In genomic region chr12:12110923-12111555, GRCh38 we compare ENCODE assay signal across 8 cellular contexts. TPM values are rescaled to one million over a fixed set of nuclear protein-coding genes. Genes with fewer than 3 reads are reported as not detected.
DNase-seq lines count a peak whose midpoint lies in the region; ATAC-seq and TF ChIP-seq lines count a peak whose summit lies in the region.
"Not testable (repeated sequence)": the region's sequence is repeated elsewhere in the genome, so short reads cannot be mapped to it uniquely, and the experiment has no call there.
"Had no signal": no experiment of that assay in that cellular context is flagged by ENCODE, and none has a peak within 500 bp of the region (broad histone marks: within the 10 kb centered on the region; RNA-seq: fewer than 3 reads in every experiment).

No MANE protein-coding gene starts in this region.

- TF ChIP-seq CTCF in GM23338 (conservative IDR thresholded peaks at IDR 0.05; ENCODE audit: low read depth in 2 of 2) = not testable (repeated sequence)

- H3K4me3 Mint-ChIP-seq in GM23338 (peak overlapping the region; percentile 41; the same call in 1 of the 3 replicates), naive B cell (peak overlapping the region in 5 of 8 donors; percentile 44 to 80 (median 63))
- H3K4me3 Mint-ChIP-seq in activated naive CD8-positive, alpha-beta T cell treated with anti-CD3 and anti-CD28 coated beads for 36 hours = not testable (repeated sequence)

- H3K36me3 Mint-ChIP-seq in GM23338 (ENCODE audit: low read depth) = peaks cover 44% of the 10 kb centered on the region
- not testable (repeated sequence) for H3K36me3 Mint-ChIP-seq in activated naive CD8-positive, alpha-beta T cell treated with anti-CD3 and anti-CD28 coated beads for 36 hours
- peaks cover 9 to 22% of the 10 kb centered on the region in 2 donors for H3K36me3 Mint-ChIP-seq in naive B cell

- not testable (repeated sequence) for H3K9me2 ChIP-seq in GM23338 (ENCODE audit: insufficient read depth)

- H3K27ac ChIP-seq in GM23338 (ENCODE audit: low read depth) = not testable (repeated sequence)

- not testable (repeated sequence) for H3K4me2 ChIP-seq in GM23338

- not testable (repeated sequence) for H3K36me3 ChIP-seq in GM23338 (ENCODE audit: insufficient read depth)

- not testable (repeated sequence) for H3K4me1 ChIP-seq in GM23338 (ENCODE audit: insufficient read depth)

- H3K27ac Mint-ChIP-seq in GM23338; activated naive CD8-positive, alpha-beta T cell treated with anti-CD3 and anti-CD28 coated beads for 36 hours: not testable (repeated sequence)
- H3K27ac Mint-ChIP-seq in naive B cell = peak overlapping the region in 2 of 6 donors; percentile 25 to 47

- not testable (repeated sequence) for H3K79me2 ChIP-seq in GM23338 (replicated peaks; ENCODE audit: insufficient read depth)

- not testable (repeated sequence) for H3K4me1 Mint-ChIP-seq in GM23338; activated naive CD8-positive, alpha-beta T cell treated with anti-CD3 and anti-CD28 coated beads for 36 hours; naive B cell

- H4K20me1 ChIP-seq in GM23338 (replicated peaks; ENCODE audit: insufficient read depth) = not testable (repeated sequence)

- H3K9me3 Mint-ChIP-seq in GM23338 (peaks cover 22% of the 10 kb centered on the region), naive B cell (peaks cover 12 to 33% (median 26%) of the 10 kb centered on the region in 7 donors)
- peaks cover 24% of the 10 kb centered on the region for H3K9me3 Mint-ChIP-seq in activated naive CD8-positive, alpha-beta T cell treated with anti-CD3 and anti-CD28 coated beads for 36 hours

- not testable (repeated sequence) for ATAC-seq in GM23338; naive B cell (ENCODE audit: low read depth in 2 of 2)

- not testable (repeated sequence) for H3K27me3 Mint-ChIP-seq in GM23338 (ENCODE audit: insufficient read depth, low read depth, poor library complexity); activated naive CD8-positive, alpha-beta T cell treated with anti-CD3 and anti-CD28 coated beads for 36 hours; naive B cell

- not testable (repeated sequence) for DNase-seq in GM23338 (ENCODE audit: low spot score); naive B cell
- peak; percentile 52 for DNase-seq in activated CD4-positive, alpha-beta T cell treated with anti-CD3 and anti-CD28 coated beads for 48 hours
- peak; percentile 15 for DNase-seq in activated T-cell treated with anti-CD3 and anti-CD28 coated beads for 48 hours (ENCODE audit: low read depth)
- DNase-seq in activated naive CD8-positive, alpha-beta T cell treated with anti-CD3 and anti-CD28 coated beads for 36 hours = peak; percentile 50
- DNase-seq in stimulated activated CD4-positive, alpha-beta T cell treated with anti-CD3 and anti-CD28 coated beads, Interleukin-2, amount 100 ng/mL, for 4 hours (ENCODE audit: low read depth) = peak; percentile 6
- DNase-seq in stimulated activated CD8-positive, alpha-beta memory T cell treated with anti-CD3 and anti-CD28 coated beads, Interleukin-7, amount 100 ng/mL, for 4 hours (ENCODE audit: low read depth in 2 of 2) = peak; percentile 3 to 6

- not testable (repeated sequence) for H2AFZ ChIP-seq in GM23338

- not testable (repeated sequence) for H3K4me3 ChIP-seq in GM23338

- H3F3A ChIP-seq in GM23338 (replicated peaks; ENCODE audit: low read depth) = not testable (repeated sequence)

- H3K27me3 ChIP-seq in GM23338 (ENCODE audit: insufficient read depth) = not testable (repeated sequence)

RNA-seq across cellular contexts. Expression of gene BCL2L14, which starts 40.3 kb away (rescaled TPM):
- 2.7 and 3.9 TPM in 2 replicates for total RNA-seq in GM23338 (2014; rRNA removed; shearing (Covaris generic))
- polyA plus RNA-seq in GM23338 (2016; fragmentation: Nextera tagmentation; extraction: Ambion mirVana) (1.2 and 2.1 TPM in 2 replicates), naive B cell (ENCODE audit: low read depth in 6 of 6) (not detected)
- 1 to 10 TPM; 3.1 to 3.8 TPM for total RNA-seq in activated naive CD8-positive, alpha-beta T cell treated with anti-CD3 and anti-CD28 coated beads for 36 hours
- total RNA-seq: K562 had no signal
- polyA plus RNA-seq: K562 had no signal
